Comparison of ENCODE assay signal across 2 cellular contexts in genomic region chr10:99654791-99655190, GRCh38.
TF ChIP-seq lines count a peak whose summit lies in the region.

No MANE protein-coding gene starts in this region.

TF ChIP-seq in HEK293, 187 proteins besides CTCF, POLR2A, EP300 and RAD21:
- TF ChIP-seq PRDM6 (tag by site-specific recombination; IDR thresholded peaks at IDR 0.05): peak; percentile 83
- TF ChIP-seq ZNF433 (tag by site-specific recombination; IDR thresholded peaks at IDR 0.05; ENCODE audit: low read depth): no peak
- peak; percentile 55; the same call in 1 of the 2 replicates for TF ChIP-seq ZBTB44 (tag by site-specific recombination; IDR thresholded peaks at IDR 0.05)
TF ChIP-seq in HEK293: peak in this region for 2.

TF ChIP-seq in HepG2, 621 proteins besides CTCF, POLR2A, EP300 and RAD21:
- no peak for TF ChIP-seq WIZ (CRISPR knock-in tag; IDR thresholded peaks at IDR 0.05)
- no peak for TF ChIP-seq HDAC2 (CRISPR knock-in tag; IDR thresholded peaks at IDR 0.05)
- TF ChIP-seq ZNF33A (CRISPR knock-in tag; IDR thresholded peaks at IDR 0.05; ENCODE audit: borderline replicate concordance): no peak
- no peak for TF ChIP-seq GLMP (CRISPR knock-in tag; IDR thresholded peaks at IDR 0.05; ENCODE audit: borderline replicate concordance)
- TF ChIP-seq ZNF550 (CRISPR knock-in tag; IDR thresholded peaks at IDR 0.05; ENCODE audit: borderline replicate concordance): no peak
- TF ChIP-seq RFXANK (CRISPR knock-in tag; IDR thresholded peaks at IDR 0.05): no peak
- no peak for TF ChIP-seq MAF1 (CRISPR knock-in tag; IDR thresholded peaks at IDR 0.05; ENCODE audit: borderline replicate concordance)
- no peak for TF ChIP-seq EHMT2 (IDR thresholded peaks at IDR 0.05; ENCODE audit: borderline replicate concordance, low read depth, low read length)
- no peak for TF ChIP-seq U2AF1 (optimal IDR thresholded peaks at IDR 0.05; ENCODE audit: low read depth, low read length)
- TF ChIP-seq MXD4 (CRISPR knock-in tag; IDR thresholded peaks at IDR 0.05): no peak
- no peak for TF ChIP-seq ZNF879 (CRISPR knock-in tag; IDR thresholded peaks at IDR 0.05)
- TF ChIP-seq MAX (IDR thresholded peaks at IDR 0.05): no peak
- no peak for TF ChIP-seq CBX5 (CRISPR knock-in tag; IDR thresholded peaks at IDR 0.05; ENCODE audit: borderline replicate concordance)
- no peak for TF ChIP-seq BORCS8-MEF2B (CRISPR knock-in tag; IDR thresholded peaks at IDR 0.05)
- no peak for TF ChIP-seq KDM2A (CRISPR knock-in tag; IDR thresholded peaks at IDR 0.05; ENCODE audit: borderline replicate concordance, low read depth)
- TF ChIP-seq TRIM22 (IDR thresholded peaks at IDR 0.05): no peak
